ENCODE assay signal across 10 cellular contexts in genomic region chr1:32138965-32139364, GRCh38. TPM values are rescaled to one million over a fixed set of nuclear protein-coding genes. Genes with fewer than 3 reads are reported as not detected.
DNase-seq lines count a peak whose midpoint lies in the region; ATAC-seq and TF ChIP-seq lines count a peak whose summit lies in the region.
"Had no signal": no experiment of that assay in that cellular context is flagged by ENCODE, and none has a peak within 500 bp of the region (broad histone marks: within the 10 kb centered on the region; RNA-seq: fewer than 3 reads in every experiment).

No MANE protein-coding gene starts in this region.

- H3K9ac ChIP-seq in IMR-90 (ENCODE audit: low read depth, low read length): no peak overlapping the region
- H3K9ac ChIP-seq: neural progenitor cell had no signal

- no peak for TF ChIP-seq RAD21 in IMR-90 (IDR thresholded peaks at IDR 0.05; ENCODE audit: low read length)

- no peak overlapping the region for H4K5ac ChIP-seq in IMR-90 (ENCODE audit: low read depth, low read length)

- 30% methylated on average over 2 of the region's 5 CpGs; no CpG with 5 or more reads in 1 of the 2 experiments for WGBS in IMR-90 (ENCODE audit: extremely low coverage in 2 of 2, insufficient read length in 1 of 2), 2 experiments

- no peak overlapping the region for H2AFZ ChIP-seq in IMR-90 (replicated peaks; ENCODE audit: low read length, poor library complexity)
- H2AFZ ChIP-seq: neural progenitor cell had no signal

- H3K36me3 ChIP-seq in CD8-positive, alpha-beta T cell (ENCODE audit: insufficient read depth, low read length): no peaks in the 10 kb centered on the region
- H3K36me3 ChIP-seq in IMR-90 (ENCODE audit: control insufficient read depth, insufficient read depth, low read length) (no peaks in the 10 kb centered on the region), upper lobe of right lung (no peaks in the 10 kb centered on the region)
- H3K36me3 ChIP-seq: neural progenitor cell, thoracic aorta had no signal

- H4K20me1 ChIP-seq in IMR-90 (ENCODE audit: insufficient read depth, low read length): peaks cover 47% of the 10 kb centered on the region

- peaks cover 25% of the 10 kb centered on the region for H3K36me3 Mint-ChIP-seq in CD8-positive, alpha-beta T cell
- H3K36me3 Mint-ChIP-seq in activated naive CD8-positive, alpha-beta T cell treated with anti-CD3 and anti-CD28 coated beads for 36 hours: peaks cover 34% of the 10 kb centered on the region

- peaks cover 12% of the 10 kb centered on the region for H3K9me1 ChIP-seq in IMR-90 (ENCODE audit: insufficient read depth, low read length)

- no peak overlapping the region for H2AK9ac ChIP-seq in IMR-90 (replicated peaks; ENCODE audit: low read depth, low read length, poor library complexity)

- no peak overlapping the region; the same call in 1 of the 2 replicates for H4K91ac ChIP-seq in IMR-90 (ENCODE audit: insufficient read depth, low read depth, low read length)

- no peak overlapping the region for H3K4me3 Mint-ChIP-seq in CD8-positive, alpha-beta T cell
- H3K4me3 Mint-ChIP-seq in activated naive CD8-positive, alpha-beta T cell treated with anti-CD3 and anti-CD28 coated beads for 36 hours: no peak overlapping the region
- H3K4me3 Mint-ChIP-seq: neural progenitor cell had no signal

- no peaks in the 10 kb centered on the region for H3K9me3 ChIP-seq in CD8-positive, alpha-beta T cell (ENCODE audit: low read length)
- H3K9me3 ChIP-seq in IMR-90 (ENCODE audit: control insufficient read depth, insufficient read depth, low read length): no peaks in the 10 kb centered on the region
- no peaks in the 10 kb centered on the region for H3K9me3 ChIP-seq in upper lobe of right lung
- H3K9me3 ChIP-seq: thoracic aorta had no signal

- H3K14ac ChIP-seq in IMR-90 (replicated peaks; ENCODE audit: low read depth, low read length): no peak overlapping the region

- H3K27ac ChIP-seq in CD8-positive, alpha-beta T cell (ENCODE audit: low read depth, low read length): no peak overlapping the region
- no peak overlapping the region for H3K27ac ChIP-seq in IMR-90 (ENCODE audit: insufficient read depth, low read length)
- H3K27ac ChIP-seq in upper lobe of right lung: no peak overlapping the region
- H3K27ac ChIP-seq: neural progenitor cell, thoracic aorta had no signal

- H3K4me2 ChIP-seq in IMR-90 (ENCODE audit: low read depth, low read length): peak overlapping the region; percentile 75; the same call in 1 of the 2 replicates
- H3K4me2 ChIP-seq: neural progenitor cell had no signal

- dilution Hi-C loops in IMR-90 (cut with HindIII; ENCODE audit: low sequenced_read_pairs, unreplicated experiment): no loop called here

- H2BK5ac ChIP-seq in IMR-90 (ENCODE audit: low read depth, low read length, poor library complexity, severe bottlenecking): peak overlapping the region; percentile 79

- ATAC-seq in CD8-positive, alpha-beta T cell: no peak
- ATAC-seq in IMR-90 (ENCODE audit: low read depth) (peak; percentile 30; the same call in 1 of the 2 replicates), left colon (peak; percentile 21), GM19023 (IDR thresholded peaks at IDR 0.05; ENCODE audit: unreplicated experiment) (no peak), upper lobe of right lung (no peak)

- no peak for DNase-seq in CD8-positive, alpha-beta T cell
- peak; percentile 55 for DNase-seq in IMR-90
- DNase-seq in activated naive CD8-positive, alpha-beta T cell treated with anti-CD3 and anti-CD28 coated beads for 36 hours: no peak
- DNase-seq in left colon: no peak
- DNase-seq in T-helper 9 cell: no peak
- no peak for DNase-seq in upper lobe of right lung
- DNase-seq in NCI-H1092 treated with DMSO at 0.1 percent for 48 hours (lab: John Stamatoyannopoulos, UW): no peak

- no peak overlapping the region for H2BK15ac ChIP-seq in IMR-90 (ENCODE audit: low read depth, low read length)

- peak overlapping the region; percentile 29 for H3K27ac Mint-ChIP-seq in CD8-positive, alpha-beta T cell
- H3K27ac Mint-ChIP-seq in activated naive CD8-positive, alpha-beta T cell treated with anti-CD3 and anti-CD28 coated beads for 36 hours: peak overlapping the region; percentile 47
- H3K27ac Mint-ChIP-seq: neural progenitor cell had no signal

- CTCF ChIA-PET in CD8-positive, alpha-beta T cell (lab: Charles Lee): no interaction called here
- CTCF ChIA-PET in IMR-90 (lab: Yijun Ruan, JAX): interaction anchor here (0.6 kb wide), 1 partner anchor 128 kb away, joined by 5 read pairs; no protein-coding TSS in a partner anchor

- POLR2A ChIA-PET in CD8-positive, alpha-beta T cell (lab: Charles Lee): no interaction called here
- POLR2A ChIA-PET in IMR-90 (lab: Charles Lee; ENCODE audit: unreplicated experiment): no interaction called here

- no peak overlapping the region; the same call in 1 of the 2 replicates for H3K18ac ChIP-seq in IMR-90 (ENCODE audit: low read depth, low read length)

- in situ Hi-C loops in IMR-90 (cut with MboI; ENCODE audit: low sequenced_read_pairs): no loop called here

- H3K9me3 Mint-ChIP-seq in CD8-positive, alpha-beta T cell: no peaks in the 10 kb centered on the region
- no peaks in the 10 kb centered on the region for H3K9me3 Mint-ChIP-seq in activated naive CD8-positive, alpha-beta T cell treated with anti-CD3 and anti-CD28 coated beads for 36 hours
- H3K9me3 Mint-ChIP-seq: neural progenitor cell had no signal

- no TSS peak for BruUV-seq in IMR-90 (replicated peaks; lab: Mats Ljungman, UMichigan)

- TF ChIP-seq POLR2A in IMR-90 (IDR thresholded peaks at IDR 0.05; ENCODE audit: low read depth, low read length): no peak

- no peak overlapping the region for H3K23ac ChIP-seq in IMR-90 (ENCODE audit: low read depth, low read length)

- H3K4me3 ChIP-seq in CD8-positive, alpha-beta T cell (ENCODE audit: low read depth, low read length): no peak overlapping the region
- H3K4me3 ChIP-seq in IMR-90 (ENCODE audit: insufficient read depth, low read depth, low read length) (no peak overlapping the region), upper lobe of right lung (no peak overlapping the region)
- H3K4me3 ChIP-seq: neural progenitor cell, thoracic aorta had no signal

- intact Hi-C loops in CD8-positive, alpha-beta T cell (cut with DNase I, micrococcal nuclease): no loop called here
- intact Hi-C loops in IMR-90 (cut with micrococcal nuclease): no loop called here
- intact Hi-C loops in left colon (cut with DNase I, micrococcal nuclease): no loop called here
- intact Hi-C loops in upper lobe of right lung (cut with DNase I): no loop called here

- H3K4ac ChIP-seq in IMR-90 (ENCODE audit: low read depth, low read length): no peak overlapping the region

- H3K79me1 ChIP-seq in IMR-90 (ENCODE audit: low read depth in 1 of 2, low read length in 2 of 2): peaks cover 25 to 87% of the 10 kb centered on the region in 2 experiments

- H3K4me1 Mint-ChIP-seq in CD8-positive, alpha-beta T cell (ENCODE audit: low read depth): peaks cover 60% of the 10 kb centered on the region
- H3K4me1 Mint-ChIP-seq in activated naive CD8-positive, alpha-beta T cell treated with anti-CD3 and anti-CD28 coated beads for 36 hours: peaks cover 43% of the 10 kb centered on the region

- H3K56ac ChIP-seq in IMR-90 (ENCODE audit: extremely low read depth, insufficient read depth, low read length): no peak overlapping the region

- H2BK120ac ChIP-seq in IMR-90 (ENCODE audit: low read depth, low read length): no peak overlapping the region

- H2AK5ac ChIP-seq in IMR-90 (ENCODE audit: low read depth, low read length): no peak overlapping the region

- H2BK20ac ChIP-seq in IMR-90 (ENCODE audit: low read depth, low read length): no peak overlapping the region

- H3K27me3 ChIP-seq in CD8-positive, alpha-beta T cell (ENCODE audit: insufficient read depth, low read length): no peaks in the 10 kb centered on the region
- H3K27me3 ChIP-seq in IMR-90 (ENCODE audit: control insufficient read depth, insufficient read depth, low read length): no peaks in the 10 kb centered on the region
- no peaks in the 10 kb centered on the region for H3K27me3 ChIP-seq in upper lobe of right lung
- H3K27me3 ChIP-seq: neural progenitor cell had no signal

- TF ChIP-seq CTCF in CD8-positive, alpha-beta T cell (IDR thresholded peaks at IDR 0.05): no peak
- TF ChIP-seq CTCF in IMR-90 (conservative IDR thresholded peaks at IDR 0.05; ENCODE audit: low read depth, low read length): no peak
- no peak for TF ChIP-seq CTCF in upper lobe of right lung (IDR thresholded peaks at IDR 0.05)

- H3K4me1 ChIP-seq in CD8-positive, alpha-beta T cell (ENCODE audit: insufficient read depth, low read length): peaks cover 10% of the 10 kb centered on the region
- H3K4me1 ChIP-seq in IMR-90 (ENCODE audit: control insufficient read depth, insufficient read depth, low read length) (peaks cover 12% of the 10 kb centered on the region), upper lobe of right lung (peaks cover 10% of the 10 kb centered on the region)
- H3K4me1 ChIP-seq: neural progenitor cell had no signal

- H3K27me3 Mint-ChIP-seq in CD8-positive, alpha-beta T cell (ENCODE audit: low read depth): no peaks in the 10 kb centered on the region
- H3K27me3 Mint-ChIP-seq in activated naive CD8-positive, alpha-beta T cell treated with anti-CD3 and anti-CD28 coated beads for 36 hours: no peaks in the 10 kb centered on the region

- no peak overlapping the region for H4K8ac ChIP-seq in IMR-90 (ENCODE audit: low read depth in 2 of 2, low read length in 2 of 2)

TF ChIP-seq in IMR-90, 13 proteins besides CTCF, POLR2A, EP300 and RAD21 (continues in another document):
- TF ChIP-seq MAZ (IDR thresholded peaks at IDR 0.05; ENCODE audit: borderline replicate concordance, low read depth, low read length): no peak
- peak; percentile 21; the same call in 1 of the 2 replicates for TF ChIP-seq FOS (IDR thresholded peaks at IDR 0.05; ENCODE audit: low read depth, low read length)

RNA-seq across cellular contexts. Expression of gene KPNA6, which starts 31.1 kb away (rescaled TPM):
- 10 to 100 TPM; 51.7 to 58.7 TPM for total RNA-seq in CD8-positive, alpha-beta T cell
- total RNA-seq in IMR-90 (2012; rRNA removed): 50.7 and 53.6 TPM in 2 replicates
- 25.4 and 27.0 TPM in 2 replicates for polyA plus RNA-seq in IMR-90 (2012; rRNA removed)
- polyA plus RNA-seq in IMR-90 (2012; cell fraction: cytosol; rRNA removed): 12.2 and 17.0 TPM in 2 replicates
- 6.5 and 17.8 TPM in 2 replicates for polyA plus RNA-seq in IMR-90 (2012; cell fraction: nucleus; rRNA removed; ENCODE audit: low replicate concordance)
- total RNA-seq in activated naive CD8-positive, alpha-beta T cell treated with anti-CD3 and anti-CD28 coated beads for 36 hours: 10 to 100 TPM; 85.3 to 88.3 TPM
- total RNA-seq in left colon: 10 to 100 TPM; 55.6 to 58.9 TPM
- total RNA-seq in upper lobe of right lung: 69.2 TPM

RNA-seq across cellular contexts. Expression of gene TXLNA, which starts 40.5 kb away (rescaled TPM):
- 1 to 10 TPM; 7.5 to 8.9 TPM for total RNA-seq in CD8-positive, alpha-beta T cell
- 102 and 104 TPM in 2 replicates for total RNA-seq in IMR-90 (2012; rRNA removed)
- 37.9 and 47.6 TPM in 2 replicates for polyA plus RNA-seq in IMR-90 (2012; rRNA removed)
- polyA plus RNA-seq in IMR-90 (2012; cell fraction: cytosol; rRNA removed): 18.1 and 26.5 TPM in 2 replicates
- 43.2 and 71.4 TPM in 2 replicates for polyA plus RNA-seq in IMR-90 (2012; cell fraction: nucleus; rRNA removed; ENCODE audit: low replicate concordance)
- total RNA-seq in activated naive CD8-positive, alpha-beta T cell treated with anti-CD3 and anti-CD28 coated beads for 36 hours: 10 to 100 TPM; 84.0 to 84.4 TPM
- total RNA-seq in left colon: 10 to 100 TPM; 34.5 to 37.6 TPM
- 47.5 TPM for total RNA-seq in upper lobe of right lung

Comparison
In these comparisons a context has a peak if more than half of its experiments do, and no peak if none do; other contexts are left out.
1. ATAC-seq: peak in IMR-90 (single experiment) and left colon (single experiment); none in CD8-positive, alpha-beta T cell (single experiment), GM19023 (single experiment) and upper lobe of right lung (single experiment).